10 cellular contexts compared by ENCODE assay signal in genomic region chr19:29576761-29577661, GRCh38.
A peak's percentile ranks its signal among the peaks of the same experiment; 100 is the strongest.
DNase-seq lines count a peak whose midpoint lies in the region; ATAC-seq lines count a peak whose summit lies in the region.
"Had no signal": no experiment of that assay in that cellular context is flagged by ENCODE, and none has a peak within 500 bp of the region (broad histone marks: within the 10 kb centered on the region; RNA-seq: fewer than 3 reads in every experiment).

No MANE protein-coding gene starts in this region.

- no peak for DNase-seq in activated CD4-positive, CD25-positive, alpha-beta regulatory T cell (lab: John Stamatoyannopoulos, UW)
- DNase-seq in activated naive CD8-positive, alpha-beta T cell treated with anti-CD3 and anti-CD28 coated beads, Interleukin-2, amount 50 U/mL, for 24 hours, result peak; percentile 33
- peak; percentile 11 to 45 for DNase-seq in stimulated activated CD4-positive, alpha-beta T cell treated with anti-CD3 and anti-CD28 coated beads, Interleukin-4, amount 100 ng/mL, for 4 hours
- DNase-seq in DMS79 treated with DMSO at 0.1 percent for 48 hours (lab: John Stamatoyannopoulos, UW), result no peak
- DNase-seq: naive B cell, SHP77 had no signal

- H3K36me3 Mint-ChIP-seq in activated naive CD8-positive, alpha-beta T cell treated with anti-CD3 and anti-CD28 coated beads, Interleukin-2, amount 50 U/mL, for 24 hours (ENCODE audit: low read depth), result no peaks in the 10 kb centered on the region

- no peak overlapping the region for H3K27ac Mint-ChIP-seq in activated naive CD8-positive, alpha-beta T cell treated with anti-CD3 and anti-CD28 coated beads, Interleukin-2, amount 50 U/mL, for 24 hours

- H3K9me3 Mint-ChIP-seq in activated naive CD8-positive, alpha-beta T cell treated with anti-CD3 and anti-CD28 coated beads, Interleukin-2, amount 50 U/mL, for 24 hours, result peaks cover 9% of the 10 kb centered on the region

- peak; percentile 86 to 94 for ATAC-seq in activated CD4-positive, CD25-positive, alpha-beta regulatory T cell treated with anti-CD3 and anti-CD28 coated beads, Interleukin-2, amount 50 U/mL, for 24 hours
- ATAC-seq in HG03045 (IDR thresholded peaks at IDR 0.05; ENCODE audit: unreplicated experiment) (peak; percentile 57), GM21529 (IDR thresholded peaks at IDR 0.05; ENCODE audit: unreplicated experiment) (no peak), GM21526 (IDR thresholded peaks at IDR 0.05; ENCODE audit: low FRiP score, unreplicated experiment) (no peak)
- ATAC-seq in activated naive CD8-positive, alpha-beta T cell treated with anti-CD3 and anti-CD28 coated beads, Interleukin-2, amount 50 U/mL, for 24 hours, result peak; percentile 93

- peaks cover 28% of the 10 kb centered on the region for H3K4me1 Mint-ChIP-seq in activated naive CD8-positive, alpha-beta T cell treated with anti-CD3 and anti-CD28 coated beads, Interleukin-2, amount 50 U/mL, for 24 hours

- no peak overlapping the region for H3K4me3 Mint-ChIP-seq in activated naive CD8-positive, alpha-beta T cell treated with anti-CD3 and anti-CD28 coated beads, Interleukin-2, amount 50 U/mL, for 24 hours
- H3K4me3 Mint-ChIP-seq: naive B cell had no signal

- H3K27me3 Mint-ChIP-seq in activated naive CD8-positive, alpha-beta T cell treated with anti-CD3 and anti-CD28 coated beads, Interleukin-2, amount 50 U/mL, for 24 hours, result peaks cover 72% of the 10 kb centered on the region

Comparison
In these comparisons a context has a peak if more than half of its experiments do, and no peak if none do; other contexts are left out.
1. ATAC-seq: peak in activated CD4-positive, CD25-positive, alpha-beta regulatory T cell treated with anti-CD3 and anti-CD28 coated beads, Interleukin-2, amount 50 U/mL, for 24 hours (2 of 2), HG03045 (single experiment) and activated naive CD8-positive, alpha-beta T cell treated with anti-CD3 and anti-CD28 coated beads, Interleukin-2, amount 50 U/mL, for 24 hours (single experiment); none in GM21529 (single experiment) and GM21526 (single experiment).
2. DNase-seq: peak in activated naive CD8-positive, alpha-beta T cell treated with anti-CD3 and anti-CD28 coated beads, Interleukin-2, amount 50 U/mL, for 24 hours (single experiment) and stimulated activated CD4-positive, alpha-beta T cell treated with anti-CD3 and anti-CD28 coated beads, Interleukin-4, amount 100 ng/mL, for 4 hours (2 of 2); none in activated CD4-positive, CD25-positive, alpha-beta regulatory T cell (0 of 4) and DMS79 treated with DMSO at 0.1 percent for 48 hours (single experiment).